ENCODE assay signal across 21 cellular contexts in the genomic region with DNA sequence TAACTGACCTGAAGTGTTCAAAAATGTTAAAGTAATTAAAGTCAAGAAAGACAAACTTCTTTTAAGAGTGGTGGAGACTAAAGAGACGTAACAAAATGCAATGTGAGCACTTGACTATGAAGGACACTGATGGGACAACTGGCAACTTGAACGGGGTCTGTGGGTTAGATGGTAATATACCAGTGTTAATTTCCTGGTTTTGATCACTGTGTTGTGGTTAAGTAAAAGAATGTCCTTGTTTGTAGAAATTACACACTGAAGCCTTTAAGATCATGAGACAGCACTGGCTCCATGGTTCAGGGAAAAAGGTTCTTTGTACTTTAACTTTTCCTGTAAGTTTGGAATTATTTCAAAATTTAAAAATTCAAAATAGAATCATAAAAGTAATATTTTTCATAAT. TPM values are rescaled to one million over a fixed set of nuclear protein-coding genes. Genes with fewer than 3 reads are reported as not detected.
DNase-seq lines count a peak whose midpoint lies in the region; ATAC-seq and TF ChIP-seq lines count a peak whose summit lies in the region.
"Had no signal": no experiment of that assay in that cellular context is flagged by ENCODE, and none has a peak within 500 bp of the region (broad histone marks: within the 10 kb centered on the region; RNA-seq: fewer than 3 reads in every experiment).

No MANE protein-coding gene starts in this region.

- TF ChIP-seq CTCF in activated B cell treated with CpG ODN at 0.5 μM for 24 hours (IDR thresholded peaks at IDR 0.05) (no peak), natural killer cell (IDR thresholded peaks at IDR 0.05) (no peak)

- H3K9me3 Mint-ChIP-seq in activated T-cell treated with anti-CD3 and anti-CD28 coated beads, Interleukin-2, amount 50 U/mL, for 72 hours, result no peaks in the 10 kb centered on the region
- no peaks in the 10 kb centered on the region for H3K9me3 Mint-ChIP-seq in activated B cell treated with CpG ODN at 0.5 μM for 24 hours
- H3K9me3 Mint-ChIP-seq in natural killer cell, result no peaks in the 10 kb centered on the region
- H3K9me3 Mint-ChIP-seq: CD4-positive, CD25-positive, alpha-beta regulatory T cell; H9 had no signal

- CTCF ChIA-PET in activated B cell treated with CpG ODN at 0.5 μM for 24 hours (lab: Charles Lee), result no interaction called here

- H3K4me1 Mint-ChIP-seq in activated T-cell treated with anti-CD3 and anti-CD28 coated beads, Interleukin-2, amount 50 U/mL, for 72 hours (ENCODE audit: low read depth), result no peaks in the 10 kb centered on the region
- H3K4me1 Mint-ChIP-seq in activated B cell treated with CpG ODN at 0.5 μM for 24 hours (peaks cover 24% of the 10 kb centered on the region), natural killer cell (peaks cover 39 to 45% of the 10 kb centered on the region in 2 donors)
- H3K4me1 Mint-ChIP-seq: H9 had no signal

- H3K27me3 Mint-ChIP-seq in activated T-cell treated with anti-CD3 and anti-CD28 coated beads, Interleukin-2, amount 50 U/mL, for 72 hours (ENCODE audit: low read depth), result no peaks in the 10 kb centered on the region
- no peaks in the 10 kb centered on the region for H3K27me3 Mint-ChIP-seq in activated B cell treated with CpG ODN at 0.5 μM for 24 hours
- no peaks in the 10 kb centered on the region for H3K27me3 Mint-ChIP-seq in natural killer cell (ENCODE audit: low read depth in 2 of 2)
- H3K27me3 Mint-ChIP-seq: CD4-positive, CD25-positive, alpha-beta regulatory T cell had no signal

- POLR2A ChIA-PET in activated B cell treated with CpG ODN at 0.5 μM for 24 hours (lab: Charles Lee), result no interaction called here

- no peak for DNase-seq in activated T-cell treated with anti-CD3 and anti-CD28 coated beads, Interleukin-2, amount 50 U/mL, for 72 hours
- no peak for DNase-seq in activated T-cell treated with anti-CD3 and anti-CD28 coated beads, Interleukin-2, amount 50 U/mL, for 48 hours
- DNase-seq in activated B cell treated with CpG ODN at 0.5 μM for 24 hours (no peak), natural killer cell (no peak), DMS153 (lab: John Stamatoyannopoulos, UW) (no peak), NCI-H2029 treated with DMSO at 0.1 percent for 48 hours (lab: John Stamatoyannopoulos, UW) (no peak)
- DNase-seq: BE2C; CD4-positive, CD25-positive, alpha-beta regulatory T cell; DMS53; H9; KBM-7; NCI-H1105 treated with DMSO at 0.1 percent for 48 hours; NCI-H1694 treated with DMSO at 0.1 percent for 48 hours; NCI-H2227 treated with DMSO at 0.1 percent for 48 hours; NCI-H524; NCI-H82; PC-3; RPMI8226; SIG-M5 had no signal

- intact Hi-C loops in activated B cell treated with CpG ODN at 0.5 μM for 24 hours (cut with micrococcal nuclease), result no loop called here
- intact Hi-C loops in natural killer cell (cut with micrococcal nuclease), result no loop called here

- peaks cover 6 to 26% of the 10 kb centered on the region in 2 donors for H3K36me3 Mint-ChIP-seq in activated T-cell treated with anti-CD3 and anti-CD28 coated beads, Interleukin-2, amount 50 U/mL, for 72 hours (ENCODE audit: insufficient read depth in 2 of 2)
- H3K36me3 Mint-ChIP-seq in activated B cell treated with CpG ODN at 0.5 μM for 24 hours (ENCODE audit: low read depth) (peaks cover 74% of the 10 kb centered on the region), natural killer cell (no peaks in the 10 kb centered on the region)

- no peak for ATAC-seq in activated T-cell treated with anti-CD3 and anti-CD28 coated beads, Interleukin-2, amount 50 U/mL, for 72 hours (replicated peaks in 1 of 2)
- ATAC-seq in activated B cell treated with CpG ODN at 0.5 μM for 24 hours (ENCODE audit: low read depth) (no peak), natural killer cell (peak in 2 of 3 donors; percentile 36 to 71), GM18502 (IDR thresholded peaks at IDR 0.05; ENCODE audit: poor library complexity, unreplicated experiment) (no peak)
- ATAC-seq: HepG2, PC-3 had no signal

- peak overlapping the region; percentile 81 for H3K27ac Mint-ChIP-seq in activated T-cell treated with anti-CD3 and anti-CD28 coated beads, Interleukin-2, amount 50 U/mL, for 72 hours
- H3K27ac Mint-ChIP-seq in activated B cell treated with CpG ODN at 0.5 μM for 24 hours (peak overlapping the region; percentile 1), natural killer cell (peak overlapping the region; percentile 13 to 71)
- H3K27ac Mint-ChIP-seq: H9 had no signal

- no peak overlapping the region for H3K4me3 Mint-ChIP-seq in activated T-cell treated with anti-CD3 and anti-CD28 coated beads, Interleukin-2, amount 50 U/mL, for 72 hours
- H3K4me3 Mint-ChIP-seq in activated B cell treated with CpG ODN at 0.5 μM for 24 hours (no peak overlapping the region), natural killer cell (peak overlapping the region; percentile 25)
- H3K4me3 Mint-ChIP-seq: CD4-positive, CD25-positive, alpha-beta regulatory T cell; H9 had no signal

RNA-seq across cellular contexts. Expression of a gene that starts 58.2 kb away (rescaled TPM):
- total RNA-seq in activated T-cell treated with anti-CD3 and anti-CD28 coated beads, Interleukin-2, amount 50 U/mL, for 72 hours, result 10 to 100 TPM; 72.6 to 81.0 TPM
- total RNA-seq in activated B cell treated with CpG ODN at 0.5 μM for 24 hours, result 211 and 238 TPM in 2 replicates
- total RNA-seq in natural killer cell, result 100 to 1,000 TPM; 128 to 197 (median 178) TPM

Comparison
In these comparisons a context has a peak if more than half of its experiments do, and no peak if none do; other contexts are left out.
1. ATAC-seq: peak in natural killer cell (2 of 3); none in activated T-cell treated with anti-CD3 and anti-CD28 coated beads, Interleukin-2, amount 50 U/mL, for 72 hours (0 of 2), activated B cell treated with CpG ODN at 0.5 μM for 24 hours (single experiment) and GM18502 (single experiment).
2. H3K27ac Mint-ChIP-seq: peak in every context shown above with its lines; median percentile 81 in activated T-cell treated with anti-CD3 and anti-CD28 coated beads, Interleukin-2, amount 50 U/mL, for 72 hours; 42 in natural killer cell; 1 in activated B cell treated with CpG ODN at 0.5 μM for 24 hours.